8 cellular contexts compared by ENCODE assay signal in the genomic region with DNA sequence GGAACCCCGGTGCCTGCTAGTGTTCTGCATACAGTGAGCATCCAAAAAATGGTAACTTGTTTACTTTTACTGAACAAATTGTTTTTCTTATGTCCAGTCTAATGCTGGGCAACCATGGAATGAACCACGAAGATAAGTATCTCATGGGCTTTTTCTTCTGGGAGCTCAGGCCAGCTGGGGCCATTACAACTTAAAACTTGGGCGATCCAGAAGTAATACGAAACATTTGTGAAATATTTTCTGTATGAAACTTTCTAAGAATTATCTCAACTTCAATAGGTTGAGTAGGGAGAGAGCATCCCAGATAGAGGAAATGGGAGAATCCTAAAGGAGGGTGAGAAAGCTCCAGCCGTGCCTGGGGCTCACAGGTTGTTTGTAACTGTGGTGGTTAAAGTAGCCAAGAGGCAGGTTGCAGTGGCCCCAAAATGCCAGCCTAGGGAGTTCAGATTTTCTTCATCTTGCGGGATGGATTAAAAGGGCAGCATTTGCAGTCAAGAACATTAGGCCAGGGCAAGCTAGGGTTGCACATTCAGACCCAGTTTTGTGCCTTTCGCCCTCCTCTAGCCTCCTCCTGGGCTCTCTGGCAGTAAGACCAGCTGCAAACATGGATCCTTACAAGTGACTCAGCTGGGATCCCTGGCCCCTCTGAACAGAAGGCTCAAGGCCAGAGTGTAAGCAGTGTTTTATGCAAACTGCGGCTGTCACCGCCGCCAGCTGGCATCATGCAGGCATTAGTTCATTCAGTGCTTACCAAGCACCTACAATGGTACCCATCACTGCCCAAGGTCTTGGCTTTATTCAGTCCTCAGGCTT.
DNase-seq lines count a peak whose midpoint lies in the region; ATAC-seq lines count a peak whose summit lies in the region.

No MANE protein-coding gene starts in this region.

- peaks cover 60% of the 10 kb centered on the region for H3K36me3 Mint-ChIP-seq in stimulated activated naive CD8-positive, alpha-beta T cell treated with anti-CD3 and anti-CD28 coated beads, Interleukin-15, Interleukin-2, amounts not matched to agents 100 ng/mL and 50 ng/mL, for 24 hours (ENCODE audit: low read depth)
- H3K36me3 Mint-ChIP-seq in central memory CD8-positive, alpha-beta T cell (ENCODE audit: insufficient read depth), result peaks cover 37% of the 10 kb centered on the region

- peak overlapping the region; percentile 36 to 99 for H3K27ac ChIP-seq in mucosa of rectum (ENCODE audit: low read depth in 2 of 2, low read length in 2 of 2)

- H3K9me3 ChIP-seq in mucosa of rectum (ENCODE audit: control insufficient read depth in 2 of 2, low read length in 2 of 2), result no peaks in the 10 kb centered on the region

- no peak overlapping the region for H3K9ac ChIP-seq in mucosa of rectum (ENCODE audit: low read depth in 1 of 2, low read length in 2 of 2)

- peaks cover 19 to 21% of the 10 kb centered on the region in 2 donors for H3K4me1 ChIP-seq in mucosa of rectum (ENCODE audit: control insufficient read depth in 2 of 2, insufficient read depth in 2 of 2, low read length in 2 of 2)

- peaks cover 79% of the 10 kb centered on the region for H3K4me1 Mint-ChIP-seq in stimulated activated naive CD8-positive, alpha-beta T cell treated with anti-CD3 and anti-CD28 coated beads, Interleukin-15, Interleukin-2, amounts not matched to agents 100 ng/mL and 50 ng/mL, for 24 hours (ENCODE audit: low read depth)
- peaks cover 48% of the 10 kb centered on the region for H3K4me1 Mint-ChIP-seq in central memory CD8-positive, alpha-beta T cell

- H3K27me3 ChIP-seq in mucosa of rectum (ENCODE audit: control insufficient read depth in 2 of 2, insufficient read depth in 2 of 2, low read length in 2 of 2), result no peaks in the 10 kb centered on the region

- ATAC-seq in stimulated activated naive CD8-positive, alpha-beta T cell treated with anti-CD3 and anti-CD28 coated beads, Interleukin-15, Interleukin-2, amounts not matched to agents 100 U/mL and 50 U/mL, for 24 hours, result no peak
- no peak for ATAC-seq in central memory CD8-positive, alpha-beta T cell (replicated peaks; ENCODE audit: extremely low read depth, poor library complexity, severe bottlenecking)
- ATAC-seq in HG02763 (IDR thresholded peaks at IDR 0.05; ENCODE audit: unreplicated experiment), result no peak

- peak overlapping the region; percentile 86 for H3K27ac Mint-ChIP-seq in stimulated activated naive CD8-positive, alpha-beta T cell treated with anti-CD3 and anti-CD28 coated beads, Interleukin-15, Interleukin-2, amounts not matched to agents 100 ng/mL and 50 ng/mL, for 24 hours
- H3K27ac Mint-ChIP-seq in central memory CD8-positive, alpha-beta T cell (ENCODE audit: low read depth), result peak overlapping the region; percentile 97

- H3K4me3 ChIP-seq in mucosa of rectum (ENCODE audit: low read length in 2 of 2), result peak overlapping the region; percentile 76 to 94

- no peak for DNase-seq in stimulated activated naive CD8-positive, alpha-beta T cell treated with anti-CD3 and anti-CD28 coated beads, Interleukin-15, Interleukin-2, amounts not matched to agents 100 U/mL and 50 U/mL, for 24 hours
- DNase-seq in central memory CD8-positive, alpha-beta T cell (ENCODE audit: low spot score in 2 of 2), result no peak
- DNase-seq in epidermal melanocyte (ENCODE audit: insufficient read length, low spot score) (no peak), NOMO-1 treated with DMSO at 0.1 percent for 48 hours (lab: John Stamatoyannopoulos, UW; ENCODE audit: unreplicated experiment) (no peak)
- DNase-seq in stimulated activated CD4-positive, alpha-beta T cell treated with anti-CD3 and anti-CD28 coated beads, Interleukin-2, amount 100 ng/mL, for 48 hours, result no peak

- no peaks in the 10 kb centered on the region for H3K27me3 Mint-ChIP-seq in stimulated activated naive CD8-positive, alpha-beta T cell treated with anti-CD3 and anti-CD28 coated beads, Interleukin-15, Interleukin-2, amounts not matched to agents 100 ng/mL and 50 ng/mL, for 24 hours
- no peaks in the 10 kb centered on the region for H3K27me3 Mint-ChIP-seq in central memory CD8-positive, alpha-beta T cell

- peak overlapping the region; percentile 96 for H3K4me3 Mint-ChIP-seq in stimulated activated naive CD8-positive, alpha-beta T cell treated with anti-CD3 and anti-CD28 coated beads, Interleukin-15, Interleukin-2, amounts not matched to agents 100 ng/mL and 50 ng/mL, for 24 hours
- peak overlapping the region; percentile 86 for H3K4me3 Mint-ChIP-seq in central memory CD8-positive, alpha-beta T cell

- no peaks in the 10 kb centered on the region for H3K9me3 Mint-ChIP-seq in stimulated activated naive CD8-positive, alpha-beta T cell treated with anti-CD3 and anti-CD28 coated beads, Interleukin-15, Interleukin-2, amounts not matched to agents 100 ng/mL and 50 ng/mL, for 24 hours
- no peaks in the 10 kb centered on the region for H3K9me3 Mint-ChIP-seq in central memory CD8-positive, alpha-beta T cell

- H3K36me3 ChIP-seq in mucosa of rectum (ENCODE audit: control insufficient read depth in 2 of 2, insufficient read depth in 2 of 2, low read length in 2 of 2), result peaks cover 22 to 38% of the 10 kb centered on the region in 2 donors
